In genomic region chr14:61322011-61322798, GRCh38 we compare ENCODE assay signal across 8 cellular contexts. TPM values are rescaled to one million over a fixed set of nuclear protein-coding genes. Genes with fewer than 3 reads are reported as not detected.
DNase-seq lines count a peak whose midpoint lies in the region; ATAC-seq and TF ChIP-seq lines count a peak whose summit lies in the region.

No MANE protein-coding gene starts in this region.

- peak overlapping the region; percentile 70 to 90 (median 86) for H3K4me3 Mint-ChIP-seq in IgD-negative memory B cell

- peaks cover 6% of the 10 kb centered on the region for H3K9me3 ChIP-seq in adipocyte (ENCODE audit: control insufficient read depth, low read length)

- H3K27me3 ChIP-seq in adipocyte (replicated peaks; ENCODE audit: control insufficient read depth, insufficient read depth, low read length): peaks cover 30% of the 10 kb centered on the region

- H3K4me3 ChIP-seq in adipocyte (ENCODE audit: low read length) (peak overlapping the region; percentile 81), iPS-11a (ENCODE audit: low read depth, low read length) (peak overlapping the region; percentile 52)

- H3K9me3 Mint-ChIP-seq in IgD-negative memory B cell: peaks cover 0 to 3% (median 0%) of the 10 kb centered on the region in 3 donors

- DNase-seq in GM13976 (ENCODE audit: low spot score) (peak; percentile 46), adipocyte (ENCODE audit: low read depth) (no peak), OCI-M2 (lab: John Stamatoyannopoulos, UW; ENCODE audit: unreplicated experiment) (no peak), NCI-H2171 treated with DMSO at 0.1 percent for 48 hours (lab: John Stamatoyannopoulos, UW) (no peak)
- DNase-seq in stimulated activated CD4-positive, alpha-beta T cell treated with anti-CD3 and anti-CD28 coated beads, Interleukin-4, amount 100 ng/mL, for 4 hours: peak; percentile 19 to 31

- ATAC-seq in HG03139 (IDR thresholded peaks at IDR 0.05; ENCODE audit: unreplicated experiment): no peak

- in situ Hi-C loops in GM13976 (cut with MboI; ENCODE audit: low sequenced_read_pairs, unreplicated experiment): loop anchor here (10.0 kb wide), 1 partner anchor 113 kb away; no protein-coding TSS in a partner anchor

- H3K4me1 Mint-ChIP-seq in IgD-negative memory B cell: peaks cover 0 to 9% (median 9%) of the 10 kb centered on the region in 3 donors

- H3K27ac Mint-ChIP-seq in IgD-negative memory B cell: peak overlapping the region in 1 of 3 donors; percentile 47

- H3K36me3 Mint-ChIP-seq in IgD-negative memory B cell: no peaks in the 10 kb centered on the region

- TF ChIP-seq CTCF in GM13976 (IDR thresholded peaks at IDR 0.05; ENCODE audit: borderline replicate concordance, control extremely low read depth, extremely low read depth, insufficient read depth, missing control alignments): no peak

- H3K9ac ChIP-seq in adipocyte (ENCODE audit: low read length): no peak overlapping the region

- no peaks in the 10 kb centered on the region for H3K36me3 ChIP-seq in adipocyte (ENCODE audit: control insufficient read depth, insufficient read depth, low read length, severe bottlenecking)

- peaks cover 16% of the 10 kb centered on the region for H3K4me1 ChIP-seq in adipocyte (ENCODE audit: control insufficient read depth, insufficient read depth, low read length)

- peaks cover 14% of the 10 kb centered on the region for H3K27me3 Mint-ChIP-seq in IgD-negative memory B cell

RNA-seq across cellular contexts. Expression of gene PRKCH, which starts 0.8 kb away (rescaled TPM):
- polyA plus RNA-seq in IgD-negative memory B cell: 9.6 TPM

RNA-seq across cellular contexts. Expression of gene TMEM30B, which starts 41.1 kb away (rescaled TPM):
- polyA plus RNA-seq in IgD-negative memory B cell: 0.33 TPM

Comparison
In these comparisons a context has a peak if more than half of its experiments do, and no peak if none do; other contexts are left out.
1. DNase-seq: peak in GM13976 (single experiment) and stimulated activated CD4-positive, alpha-beta T cell treated with anti-CD3 and anti-CD28 coated beads, Interleukin-4, amount 100 ng/mL, for 4 hours (2 of 2); none in adipocyte (single experiment), OCI-M2 (single experiment) and NCI-H2171 treated with DMSO at 0.1 percent for 48 hours (single experiment).